ENCODE assay signal across 17 cellular contexts in the genomic region with DNA sequence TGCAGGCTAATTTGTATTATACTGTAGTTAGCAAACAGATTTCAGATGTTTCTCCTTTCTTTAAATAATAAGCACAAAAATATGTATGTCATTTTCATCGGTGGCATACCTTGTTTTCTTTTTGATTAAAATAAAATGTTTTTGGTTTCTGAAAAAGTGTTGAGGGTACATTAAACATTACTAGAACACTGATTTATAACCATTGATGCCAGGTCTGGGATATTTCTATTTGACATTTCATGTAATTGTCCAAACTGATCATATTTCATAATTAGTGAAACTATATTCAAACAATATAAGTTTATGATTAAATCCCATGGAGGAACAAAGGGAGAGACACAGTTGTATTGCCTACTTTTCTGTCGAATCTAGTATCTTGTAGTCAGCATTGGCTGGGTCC.
DNase-seq lines count a peak whose midpoint lies in the region; ATAC-seq and TF ChIP-seq lines count a peak whose summit lies in the region.
"Had no signal": no experiment of that assay in that cellular context is flagged by ENCODE, and none has a peak within 500 bp of the region (broad histone marks: within the 10 kb centered on the region; RNA-seq: fewer than 3 reads in every experiment).

No MANE protein-coding gene starts in this region.

- H3K27me3 Mint-ChIP-seq in T-helper 2 cell treated with Interferon-gamma antibody and Interleukin-4, amounts not matched to agents 5 μg/mL and 100 μg/mL, for 36 hours (ENCODE audit: low read depth) = no peaks in the 10 kb centered on the region
- H3K27me3 Mint-ChIP-seq: CD8-positive, alpha-beta memory T cell had no signal

- H3K27ac ChIP-seq in SK-N-MC (peak overlapping the region; percentile 65; the same call in 1 of the 2 replicates), foreskin keratinocyte (peak overlapping the region; percentile 89), suprapubic skin (no peak overlapping the region)
- H3K27ac ChIP-seq: BLaER1 had no signal

- H3K9me3 Mint-ChIP-seq in T-helper 2 cell treated with Interferon-gamma antibody and Interleukin-4, amounts not matched to agents 5 μg/mL and 100 μg/mL, for 36 hours = no peaks in the 10 kb centered on the region
- H3K9me3 Mint-ChIP-seq: HFFc6 had no signal

- TF ChIP-seq EP300 in suprapubic skin (IDR thresholded peaks at IDR 0.05) = no peak

- ATAC-seq in foreskin keratinocyte = no peak
- ATAC-seq in GM19035 (IDR thresholded peaks at IDR 0.05; ENCODE audit: unreplicated experiment) = no peak
- ATAC-seq: HepG2 had no signal

- H3K27ac Mint-ChIP-seq in T-helper 2 cell treated with Interferon-gamma antibody and Interleukin-4, amounts not matched to agents 5 μg/mL and 100 μg/mL, for 36 hours = no peak overlapping the region
- H3K27ac Mint-ChIP-seq: CD8-positive, alpha-beta memory T cell had no signal

- no peaks in the 10 kb centered on the region for H3K4me1 Mint-ChIP-seq in T-helper 2 cell treated with Interferon-gamma antibody and Interleukin-4, amounts not matched to agents 5 μg/mL and 100 μg/mL, for 36 hours (ENCODE audit: low read depth)
- H3K4me1 Mint-ChIP-seq: CD8-positive, alpha-beta memory T cell had no signal

- TF ChIP-seq CTCF in epithelial cell of esophagus (IDR thresholded peaks at IDR 0.05; ENCODE audit: insufficient read depth, low read depth, low read length, missing control alignments) (no peak), foreskin keratinocyte (conservative IDR thresholded peaks at IDR 0.05) (no peak), suprapubic skin (IDR thresholded peaks at IDR 0.05) (no peak)

- no peak overlapping the region for H3K4me3 Mint-ChIP-seq in T-helper 2 cell treated with Interferon-gamma antibody and Interleukin-4, amounts not matched to agents 5 μg/mL and 100 μg/mL, for 36 hours
- H3K4me3 Mint-ChIP-seq: CD8-positive, alpha-beta memory T cell; HFFc6 had no signal

- H3K4me3 ChIP-seq in SK-N-MC (peak overlapping the region; percentile 68), epithelial cell of esophagus (ENCODE audit: low read length) (peak overlapping the region; percentile 61), suprapubic skin (peak overlapping the region; percentile 13)
- H3K4me3 ChIP-seq: BLaER1 had no signal

- H3K27me3 ChIP-seq in foreskin keratinocyte (no peaks in the 10 kb centered on the region), suprapubic skin (no peaks in the 10 kb centered on the region)
- H3K27me3 ChIP-seq: BLaER1 had no signal

- TF ChIP-seq POLR2A in suprapubic skin (IDR thresholded peaks at IDR 0.05) = no peak

- no peak overlapping the region for H3K9ac ChIP-seq in SK-N-MC (ENCODE audit: insufficient read length)
- H3K9ac ChIP-seq: BLaER1 had no signal

- DNase-seq in SK-N-MC (ENCODE audit: low read depth, low spot score) = no peak
- DNase-seq in epithelial cell of esophagus (ENCODE audit: low read depth) = no peak
- DNase-seq in foreskin keratinocyte = no peak
- DNase-seq in suprapubic skin (ENCODE audit: low spot score in 2 of 2) = no peak
- DNase-seq in A172 (ENCODE audit: low spot score) = no peak
- DNase-seq in NCI-H774 (lab: John Stamatoyannopoulos, UW) = no peak
- no peak for DNase-seq in T-helper 2 cell treated with Interferon-gamma antibody and Interleukin-4, amounts not matched to agents 5 μg/mL and 100 μg/mL, for 36 hours (ENCODE audit: low spot score)
- DNase-seq: AML-193; Caco-2; CD8-positive, alpha-beta memory T cell; DMS53; GF-D8; HCEC 1CT; HFFc6 had no signal

- H3K4me1 ChIP-seq in foreskin keratinocyte = peaks cover 28% of the 10 kb centered on the region
- peaks cover 8% of the 10 kb centered on the region for H3K4me1 ChIP-seq in suprapubic skin

- 63% methylated on average over 2 of the region's 2 CpGs for WGBS in suprapubic skin

- H3K9me3 ChIP-seq in SK-N-MC (ENCODE audit: low read depth, low read length) (no peaks in the 10 kb centered on the region), suprapubic skin (no peaks in the 10 kb centered on the region)
- H3K9me3 ChIP-seq: BLaER1, Caco-2 had no signal

- no peaks in the 10 kb centered on the region for H3K36me3 ChIP-seq in SK-N-MC (ENCODE audit: insufficient read depth, low read length)
- no peaks in the 10 kb centered on the region for H3K36me3 ChIP-seq in suprapubic skin
- H3K36me3 ChIP-seq: BLaER1 had no signal

- no peaks in the 10 kb centered on the region for H3K36me3 Mint-ChIP-seq in T-helper 2 cell treated with Interferon-gamma antibody and Interleukin-4, amounts not matched to agents 5 μg/mL and 100 μg/mL, for 36 hours (ENCODE audit: low read depth)

Comparison
In these comparisons a context has a peak if more than half of its experiments do, and no peak if none do; other contexts are left out.
1. H3K4me3 ChIP-seq: peak in every context shown above with its lines; median percentile 68 in SK-N-MC; 61 in epithelial cell of esophagus; 13 in suprapubic skin.